ENCODE assay signal across 10 cellular contexts in genomic region chr17:4639301-4640059, GRCh38. TPM values are rescaled to one million over a fixed set of nuclear protein-coding genes. Genes with fewer than 3 reads are reported as not detected.
DNase-seq lines count a peak whose midpoint lies in the region; ATAC-seq and TF ChIP-seq lines count a peak whose summit lies in the region.
"Not testable (repeated sequence)": the region's sequence is repeated elsewhere in the genome, so short reads cannot be mapped to it uniquely, and the experiment has no call there.
"Had no signal": no experiment of that assay in that cellular context is flagged by ENCODE, and none has a peak within 500 bp of the region (broad histone marks: within the 10 kb centered on the region; RNA-seq: fewer than 3 reads in every experiment).

No MANE protein-coding gene starts in this region.

- H3K9me3 Mint-ChIP-seq in activated CD8-positive, alpha-beta memory T cell treated with anti-CD3 and anti-CD28 coated beads, Interleukin-2, amount 10 ng/mL, durations not matched to agents 7 days and 5 days (ENCODE audit: low read depth); dendritic cell treated with granulocyte-macrophage colony-stimulating factor and Interleukin-4, amounts not matched to agents 40 ng/mL and 50 ng/mL, for 4 days: not testable (repeated sequence)

- peaks cover 35% of the 10 kb centered on the region for H3K4me1 Mint-ChIP-seq in activated CD8-positive, alpha-beta memory T cell treated with anti-CD3 and anti-CD28 coated beads, Interleukin-2, amount 10 ng/mL, durations not matched to agents 7 days and 5 days
- peaks cover 75% of the 10 kb centered on the region for H3K4me1 Mint-ChIP-seq in dendritic cell treated with granulocyte-macrophage colony-stimulating factor and Interleukin-4, amounts not matched to agents 40 ng/mL and 50 ng/mL, for 4 days (ENCODE audit: low read depth)

- CTCF ChIA-PET in activated CD8-positive, alpha-beta memory T cell treated with anti-CD3 and anti-CD28 coated beads, Interleukin-2, amount 10 ng/mL, durations not matched to agents 7 days and 5 days (lab: Charles Lee) = not testable (repeated sequence)

- H3K27me3 Mint-ChIP-seq in activated CD8-positive, alpha-beta memory T cell treated with anti-CD3 and anti-CD28 coated beads, Interleukin-2, amount 10 ng/mL, durations not matched to agents 7 days and 5 days = peaks cover 82% of the 10 kb centered on the region
- not testable (repeated sequence) for H3K27me3 Mint-ChIP-seq in dendritic cell treated with granulocyte-macrophage colony-stimulating factor and Interleukin-4, amounts not matched to agents 40 ng/mL and 50 ng/mL, for 4 days

- not testable (repeated sequence) for H3K4me1 ChIP-seq in RWPE2 (ENCODE audit: insufficient read depth, poor library complexity, severe bottlenecking)

- peak; percentile 35 for DNase-seq in GM12865 (ENCODE audit: low read depth)
- peak; percentile 65 for DNase-seq in NB4 (ENCODE audit: low read depth)
- not testable (repeated sequence) for DNase-seq in RWPE2 (ENCODE audit: low spot score)
- peak; percentile 47 for DNase-seq in activated CD8-positive, alpha-beta memory T cell treated with anti-CD3 and anti-CD28 coated beads, Interleukin-2, amount 10 ng/mL, durations not matched to agents 7 days and 5 days
- DNase-seq in iPS-NIHi11 (ENCODE audit: low spot score) = peak; percentile 72
- DNase-seq in renal cortical epithelial cell (ENCODE audit: low read depth) = peak; percentile 16

- H3K36me3 ChIP-seq in RWPE2 (ENCODE audit: low read depth) = not testable (repeated sequence)

- peak; percentile 40; the same call in 2 of the 3 replicates for ATAC-seq in RWPE2 (ENCODE audit: low read depth)
- peak; percentile 52 for ATAC-seq in activated CD8-positive, alpha-beta memory T cell treated with anti-CD3 and anti-CD28 coated beads, Interleukin-2, amount 10 ng/mL, durations not matched to agents 7 days and 5 days

- H3K27me3 ChIP-seq in RWPE2 (ENCODE audit: insufficient read depth, poor library complexity, severe bottlenecking) = peaks cover 62% of the 10 kb centered on the region

- TF ChIP-seq POLR2A in NB4 (IDR thresholded peaks at IDR 0.05; ENCODE audit: extremely low read depth, insufficient read length) = not testable (repeated sequence)

- H3K4me3 ChIP-seq in GM12865 (ENCODE audit: low read depth, low read length); NB4 (ENCODE audit: low read depth, low read length); RWPE2 (ENCODE audit: severe bottlenecking): not testable (repeated sequence)

- not testable (repeated sequence) for H3K9me3 ChIP-seq in RWPE2 (ENCODE audit: severe bottlenecking)

- intact Hi-C loops in dendritic cell treated with granulocyte-macrophage colony-stimulating factor and Interleukin-4, amounts not matched to agents 40 ng/mL and 50 ng/mL, for 4 days (cut with micrococcal nuclease) = not testable (repeated sequence)

- not testable (repeated sequence) for H3K27ac Mint-ChIP-seq in activated CD8-positive, alpha-beta memory T cell treated with anti-CD3 and anti-CD28 coated beads, Interleukin-2, amount 10 ng/mL, durations not matched to agents 7 days and 5 days
- H3K27ac Mint-ChIP-seq in dendritic cell treated with granulocyte-macrophage colony-stimulating factor and Interleukin-4, amounts not matched to agents 40 ng/mL and 50 ng/mL, for 4 days = peak overlapping the region; percentile 88

- TF ChIP-seq CTCF in 22Rv1 (IDR thresholded peaks at IDR 0.05) = peak; percentile 26
- TF ChIP-seq CTCF in GM12865 (IDR thresholded peaks at IDR 0.05; ENCODE audit: insufficient read depth, low read depth, low read length, missing control alignments); NB4 (IDR thresholded peaks at IDR 0.05; ENCODE audit: low read depth, low read length); RWPE2 (IDR thresholded peaks at IDR 0.05; ENCODE audit: poor library complexity, severe bottlenecking): not testable (repeated sequence)

- H3K27ac ChIP-seq in 22Rv1; RWPE2 (ENCODE audit: poor library complexity, severe bottlenecking): not testable (repeated sequence)

- H3K4me3 Mint-ChIP-seq in activated CD8-positive, alpha-beta memory T cell treated with anti-CD3 and anti-CD28 coated beads, Interleukin-2, amount 10 ng/mL, durations not matched to agents 7 days and 5 days = not testable (repeated sequence)
- H3K4me3 Mint-ChIP-seq in dendritic cell treated with granulocyte-macrophage colony-stimulating factor and Interleukin-4, amounts not matched to agents 40 ng/mL and 50 ng/mL, for 4 days = peak overlapping the region; percentile 100

- not testable (repeated sequence) for H3K36me3 Mint-ChIP-seq in activated CD8-positive, alpha-beta memory T cell treated with anti-CD3 and anti-CD28 coated beads, Interleukin-2, amount 10 ng/mL, durations not matched to agents 7 days and 5 days
- H3K36me3 Mint-ChIP-seq in dendritic cell treated with granulocyte-macrophage colony-stimulating factor and Interleukin-4, amounts not matched to agents 40 ng/mL and 50 ng/mL, for 4 days (ENCODE audit: low read depth) = peaks cover 73% of the 10 kb centered on the region

RNA-seq across cellular contexts. Expression of gene ALOX15, which starts 2.0 kb away (rescaled TPM):
- not detected for total RNA-seq in activated CD8-positive, alpha-beta memory T cell treated with anti-CD3 and anti-CD28 coated beads, Interleukin-2, amount 10 ng/mL, durations not matched to agents 7 days and 5 days
- not detected in 2 replicates for total RNA-seq in renal cortical epithelial cell
- total RNA-seq: A172, osteoblast had no signal

RNA-seq across cellular contexts. Expression of gene SMTNL2, which starts 55.2 kb away (rescaled TPM):
- total RNA-seq in activated CD8-positive, alpha-beta memory T cell treated with anti-CD3 and anti-CD28 coated beads, Interleukin-2, amount 10 ng/mL, durations not matched to agents 7 days and 5 days = not detected
- total RNA-seq in renal cortical epithelial cell = under 0.01 and 16.1 TPM in 2 replicates
- total RNA-seq: osteoblast had no signal
